Comparison of ENCODE assay signal across 1 cellular context in the genomic region with DNA sequence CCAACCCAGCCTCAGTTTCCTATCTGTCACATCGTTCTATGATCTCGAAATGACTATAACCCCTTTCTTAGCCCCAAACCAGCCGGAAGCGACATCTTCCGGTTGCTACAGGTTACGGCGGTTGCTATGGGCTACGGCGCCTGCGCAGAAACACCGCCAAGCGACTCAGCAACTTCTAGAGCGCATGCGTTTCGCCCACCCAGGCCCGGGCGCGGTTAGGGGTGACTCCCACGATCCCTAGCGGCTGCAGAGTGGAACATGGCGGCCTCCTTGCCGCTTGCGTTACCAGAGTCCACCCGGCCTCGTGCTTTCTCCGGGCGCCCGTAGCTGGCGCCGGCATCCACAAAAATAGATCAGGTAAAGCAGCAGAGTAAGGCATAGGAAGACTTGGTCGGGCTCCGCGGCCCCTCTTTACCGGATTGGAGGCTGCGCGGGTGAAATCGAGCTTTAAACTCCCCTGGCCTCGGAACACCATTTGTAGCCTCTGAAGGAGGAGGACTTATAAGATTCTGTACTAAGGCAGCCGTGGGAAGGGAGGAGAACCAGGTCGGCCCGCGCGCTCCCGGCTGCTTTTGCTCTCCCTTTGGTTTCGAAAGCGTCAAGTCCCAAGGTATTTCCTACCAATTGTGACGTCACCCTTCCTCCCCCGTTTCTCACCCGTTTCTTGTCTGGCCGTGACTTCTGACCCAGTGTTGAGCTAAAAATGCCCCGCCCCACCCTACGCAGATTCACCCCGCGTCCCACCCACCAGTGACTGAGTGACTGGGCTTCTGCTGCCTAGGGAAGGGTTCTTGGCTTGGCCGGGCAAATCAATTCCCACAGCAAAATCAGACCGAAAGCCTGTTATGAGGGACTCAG.
TF ChIP-seq lines count a peak whose summit lies in the region.

No MANE protein-coding gene starts in this region.

TF ChIP-seq in K562, 482 proteins besides CTCF, POLR2A, EP300 and RAD21 (continued from another document and continues in another):
- no peak for TF ChIP-seq POU5F1 (IDR thresholded peaks at IDR 0.05; ENCODE audit: borderline replicate concordance, low read depth, low read length, partially characterized antibody)
- TF ChIP-seq SETDB1 (IDR thresholded peaks at IDR 0.05; ENCODE audit: low read length) = no peak
- TF ChIP-seq TAL1 (IDR thresholded peaks at IDR 0.05) = no peak
- TF ChIP-seq MAFG (tag; conservative IDR thresholded peaks at IDR 0.05) = no peak
- no peak for TF ChIP-seq COPS2 (conservative IDR thresholded peaks at IDR 0.05)
- TF ChIP-seq ZNF282 (CRISPR knock-in tag; IDR thresholded peaks at IDR 0.05) = no peak
- TF ChIP-seq ZNF41 (CRISPR knock-in tag; conservative IDR thresholded peaks at IDR 0.05) = no peak
- TF ChIP-seq, protein P1, sequence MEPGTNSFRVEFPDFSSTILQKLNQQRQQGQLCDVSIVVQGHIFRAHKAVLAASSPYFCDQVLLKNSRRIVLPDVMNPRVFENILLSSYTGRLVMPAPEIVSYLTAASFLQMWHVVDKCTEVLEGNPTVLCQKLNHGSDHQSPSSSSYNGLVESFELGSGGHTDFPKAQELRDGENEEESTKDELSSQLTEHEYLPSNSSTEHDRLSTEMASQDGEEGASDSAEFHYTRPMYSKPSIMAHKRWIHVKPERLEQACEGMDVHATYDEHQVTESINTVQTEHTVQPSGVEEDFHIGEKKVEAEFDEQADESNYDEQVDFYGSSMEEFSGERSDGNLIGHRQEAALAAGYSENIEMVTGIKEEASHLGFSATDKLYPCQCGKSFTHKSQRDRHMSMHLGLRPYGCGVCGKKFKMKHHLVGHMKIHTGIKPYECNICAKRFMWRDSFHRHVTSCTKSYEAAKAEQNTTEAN (CRISPR knock-in tag; IDR thresholded peaks at IDR 0.05) = peak; percentile 90
- TF ChIP-seq BHLHE40 (IDR thresholded peaks at IDR 0.05; ENCODE audit: low read length) = peak; percentile 25; the same call in 1 of the 2 replicates
- TF ChIP-seq NFYB (IDR thresholded peaks at IDR 0.05; ENCODE audit: extremely low read depth, insufficient read length) = no peak
- TF ChIP-seq SMAD2 (IDR thresholded peaks at IDR 0.05; ENCODE audit: low read depth, low read length) = no peak
- TF ChIP-seq, protein P2, sequence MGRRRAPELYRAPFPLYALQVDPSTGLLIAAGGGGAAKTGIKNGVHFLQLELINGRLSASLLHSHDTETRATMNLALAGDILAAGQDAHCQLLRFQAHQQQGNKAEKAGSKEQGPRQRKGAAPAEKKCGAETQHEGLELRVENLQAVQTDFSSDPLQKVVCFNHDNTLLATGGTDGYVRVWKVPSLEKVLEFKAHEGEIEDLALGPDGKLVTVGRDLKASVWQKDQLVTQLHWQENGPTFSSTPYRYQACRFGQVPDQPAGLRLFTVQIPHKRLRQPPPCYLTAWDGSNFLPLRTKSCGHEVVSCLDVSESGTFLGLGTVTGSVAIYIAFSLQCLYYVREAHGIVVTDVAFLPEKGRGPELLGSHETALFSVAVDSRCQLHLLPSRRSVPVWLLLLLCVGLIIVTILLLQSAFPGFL (CRISPR knock-in tag; IDR thresholded peaks at IDR 0.05) = no peak
- TF ChIP-seq PTBP1 (IDR thresholded peaks at IDR 0.05; ENCODE audit: low read depth, low read length) = no peak
- peak; percentile 81 for TF ChIP-seq POLR2H (tag; IDR thresholded peaks at IDR 0.05; ENCODE audit: low read depth)
- TF ChIP-seq ZNF589 (CRISPR knock-in tag; IDR thresholded peaks at IDR 0.05; ENCODE audit: low read depth) = 0 out of 2 replicates have a peak, but pooled peaks have one; percentile 58
- peak; percentile 83 for TF ChIP-seq TAF1 (IDR thresholded peaks at IDR 0.05; ENCODE audit: control insufficient read depth, extremely low read depth, insufficient read depth, low read length, severe bottlenecking)
- TF ChIP-seq, protein P3, sequence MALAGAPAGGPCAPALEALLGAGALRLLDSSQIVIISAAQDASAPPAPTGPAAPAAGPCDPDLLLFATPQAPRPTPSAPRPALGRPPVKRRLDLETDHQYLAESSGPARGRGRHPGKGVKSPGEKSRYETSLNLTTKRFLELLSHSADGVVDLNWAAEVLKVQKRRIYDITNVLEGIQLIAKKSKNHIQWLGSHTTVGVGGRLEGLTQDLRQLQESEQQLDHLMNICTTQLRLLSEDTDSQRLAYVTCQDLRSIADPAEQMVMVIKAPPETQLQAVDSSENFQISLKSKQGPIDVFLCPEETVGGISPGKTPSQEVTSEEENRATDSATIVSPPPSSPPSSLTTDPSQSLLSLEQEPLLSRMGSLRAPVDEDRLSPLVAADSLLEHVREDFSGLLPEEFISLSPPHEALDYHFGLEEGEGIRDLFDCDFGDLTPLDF (CRISPR knock-in tag; IDR thresholded peaks at IDR 0.05) = peak; percentile 65
- no peak for TF ChIP-seq ZKSCAN1 (IDR thresholded peaks at IDR 0.05; ENCODE audit: low read depth, low read length)
- TF ChIP-seq MEF2A (IDR thresholded peaks at IDR 0.05; ENCODE audit: control insufficient read depth, low read depth, low read length) = no peak
- peak in 1 of 2 experiments; percentile 18; a peak in 1 of 4 replicates for TF ChIP-seq TEAD1 (CRISPR knock-in tag; IDR thresholded peaks at IDR 0.05)
- TF ChIP-seq, protein P4, sequence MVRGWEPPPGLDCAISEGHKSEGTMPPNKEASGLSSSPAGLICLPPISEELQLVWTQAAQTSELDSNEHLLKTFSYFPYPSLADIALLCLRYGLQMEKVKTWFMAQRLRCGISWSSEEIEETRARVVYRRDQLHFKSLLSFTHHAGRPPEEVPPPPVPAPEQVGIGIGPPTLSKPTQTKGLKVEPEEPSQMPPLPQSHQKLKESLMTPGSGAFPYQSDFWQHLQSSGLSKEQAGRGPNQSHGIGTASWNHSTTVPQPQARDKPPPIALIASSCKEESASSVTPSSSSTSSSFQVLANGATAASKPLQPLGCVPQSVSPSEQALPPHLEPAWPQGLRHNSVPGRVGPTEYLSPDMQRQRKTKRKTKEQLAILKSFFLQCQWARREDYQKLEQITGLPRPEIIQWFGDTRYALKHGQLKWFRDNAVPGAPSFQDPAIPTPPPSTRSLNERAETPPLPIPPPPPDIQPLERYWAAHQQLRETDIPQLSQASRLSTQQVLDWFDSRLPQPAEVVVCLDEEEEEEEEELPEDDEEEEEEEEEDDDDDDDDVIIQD (CRISPR knock-in tag; IDR thresholded peaks at IDR 0.05) = no peak
- TF ChIP-seq SP1 (CRISPR knock-in tag; IDR thresholded peaks at IDR 0.05) = peak; percentile 50
- TF ChIP-seq SIX5 (IDR thresholded peaks at IDR 0.05; ENCODE audit: borderline replicate concordance in 1 of 2, insufficient read depth in 1 of 2, low read depth in 1 of 2, low read length in 2 of 2) = no peak
- TF ChIP-seq, protein P5, sequence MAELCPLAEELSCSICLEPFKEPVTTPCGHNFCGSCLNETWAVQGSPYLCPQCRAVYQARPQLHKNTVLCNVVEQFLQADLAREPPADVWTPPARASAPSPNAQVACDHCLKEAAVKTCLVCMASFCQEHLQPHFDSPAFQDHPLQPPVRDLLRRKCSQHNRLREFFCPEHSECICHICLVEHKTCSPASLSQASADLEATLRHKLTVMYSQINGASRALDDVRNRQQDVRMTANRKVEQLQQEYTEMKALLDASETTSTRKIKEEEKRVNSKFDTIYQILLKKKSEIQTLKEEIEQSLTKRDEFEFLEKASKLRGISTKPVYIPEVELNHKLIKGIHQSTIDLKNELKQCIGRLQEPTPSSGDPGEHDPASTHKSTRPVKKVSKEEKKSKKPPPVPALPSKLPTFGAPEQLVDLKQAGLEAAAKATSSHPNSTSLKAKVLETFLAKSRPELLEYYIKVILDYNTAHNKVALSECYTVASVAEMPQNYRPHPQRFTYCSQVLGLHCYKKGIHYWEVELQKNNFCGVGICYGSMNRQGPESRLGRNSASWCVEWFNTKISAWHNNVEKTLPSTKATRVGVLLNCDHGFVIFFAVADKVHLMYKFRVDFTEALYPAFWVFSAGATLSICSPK (IDR thresholded peaks at IDR 0.05; ENCODE audit: borderline replicate concordance) = no peak
- TF ChIP-seq CHCHD3 (CRISPR knock-in tag; IDR thresholded peaks at IDR 0.05) = no peak
- TF ChIP-seq KLF10 (CRISPR knock-in tag; IDR thresholded peaks at IDR 0.05) = no peak
- TF ChIP-seq SLC30A9 (CRISPR knock-in tag; IDR thresholded peaks at IDR 0.05) = no peak
- TF ChIP-seq ZFP36 (IDR thresholded peaks at IDR 0.05; ENCODE audit: low read depth, low read length, partially characterized antibody) = no peak
- TF ChIP-seq, protein P6, sequence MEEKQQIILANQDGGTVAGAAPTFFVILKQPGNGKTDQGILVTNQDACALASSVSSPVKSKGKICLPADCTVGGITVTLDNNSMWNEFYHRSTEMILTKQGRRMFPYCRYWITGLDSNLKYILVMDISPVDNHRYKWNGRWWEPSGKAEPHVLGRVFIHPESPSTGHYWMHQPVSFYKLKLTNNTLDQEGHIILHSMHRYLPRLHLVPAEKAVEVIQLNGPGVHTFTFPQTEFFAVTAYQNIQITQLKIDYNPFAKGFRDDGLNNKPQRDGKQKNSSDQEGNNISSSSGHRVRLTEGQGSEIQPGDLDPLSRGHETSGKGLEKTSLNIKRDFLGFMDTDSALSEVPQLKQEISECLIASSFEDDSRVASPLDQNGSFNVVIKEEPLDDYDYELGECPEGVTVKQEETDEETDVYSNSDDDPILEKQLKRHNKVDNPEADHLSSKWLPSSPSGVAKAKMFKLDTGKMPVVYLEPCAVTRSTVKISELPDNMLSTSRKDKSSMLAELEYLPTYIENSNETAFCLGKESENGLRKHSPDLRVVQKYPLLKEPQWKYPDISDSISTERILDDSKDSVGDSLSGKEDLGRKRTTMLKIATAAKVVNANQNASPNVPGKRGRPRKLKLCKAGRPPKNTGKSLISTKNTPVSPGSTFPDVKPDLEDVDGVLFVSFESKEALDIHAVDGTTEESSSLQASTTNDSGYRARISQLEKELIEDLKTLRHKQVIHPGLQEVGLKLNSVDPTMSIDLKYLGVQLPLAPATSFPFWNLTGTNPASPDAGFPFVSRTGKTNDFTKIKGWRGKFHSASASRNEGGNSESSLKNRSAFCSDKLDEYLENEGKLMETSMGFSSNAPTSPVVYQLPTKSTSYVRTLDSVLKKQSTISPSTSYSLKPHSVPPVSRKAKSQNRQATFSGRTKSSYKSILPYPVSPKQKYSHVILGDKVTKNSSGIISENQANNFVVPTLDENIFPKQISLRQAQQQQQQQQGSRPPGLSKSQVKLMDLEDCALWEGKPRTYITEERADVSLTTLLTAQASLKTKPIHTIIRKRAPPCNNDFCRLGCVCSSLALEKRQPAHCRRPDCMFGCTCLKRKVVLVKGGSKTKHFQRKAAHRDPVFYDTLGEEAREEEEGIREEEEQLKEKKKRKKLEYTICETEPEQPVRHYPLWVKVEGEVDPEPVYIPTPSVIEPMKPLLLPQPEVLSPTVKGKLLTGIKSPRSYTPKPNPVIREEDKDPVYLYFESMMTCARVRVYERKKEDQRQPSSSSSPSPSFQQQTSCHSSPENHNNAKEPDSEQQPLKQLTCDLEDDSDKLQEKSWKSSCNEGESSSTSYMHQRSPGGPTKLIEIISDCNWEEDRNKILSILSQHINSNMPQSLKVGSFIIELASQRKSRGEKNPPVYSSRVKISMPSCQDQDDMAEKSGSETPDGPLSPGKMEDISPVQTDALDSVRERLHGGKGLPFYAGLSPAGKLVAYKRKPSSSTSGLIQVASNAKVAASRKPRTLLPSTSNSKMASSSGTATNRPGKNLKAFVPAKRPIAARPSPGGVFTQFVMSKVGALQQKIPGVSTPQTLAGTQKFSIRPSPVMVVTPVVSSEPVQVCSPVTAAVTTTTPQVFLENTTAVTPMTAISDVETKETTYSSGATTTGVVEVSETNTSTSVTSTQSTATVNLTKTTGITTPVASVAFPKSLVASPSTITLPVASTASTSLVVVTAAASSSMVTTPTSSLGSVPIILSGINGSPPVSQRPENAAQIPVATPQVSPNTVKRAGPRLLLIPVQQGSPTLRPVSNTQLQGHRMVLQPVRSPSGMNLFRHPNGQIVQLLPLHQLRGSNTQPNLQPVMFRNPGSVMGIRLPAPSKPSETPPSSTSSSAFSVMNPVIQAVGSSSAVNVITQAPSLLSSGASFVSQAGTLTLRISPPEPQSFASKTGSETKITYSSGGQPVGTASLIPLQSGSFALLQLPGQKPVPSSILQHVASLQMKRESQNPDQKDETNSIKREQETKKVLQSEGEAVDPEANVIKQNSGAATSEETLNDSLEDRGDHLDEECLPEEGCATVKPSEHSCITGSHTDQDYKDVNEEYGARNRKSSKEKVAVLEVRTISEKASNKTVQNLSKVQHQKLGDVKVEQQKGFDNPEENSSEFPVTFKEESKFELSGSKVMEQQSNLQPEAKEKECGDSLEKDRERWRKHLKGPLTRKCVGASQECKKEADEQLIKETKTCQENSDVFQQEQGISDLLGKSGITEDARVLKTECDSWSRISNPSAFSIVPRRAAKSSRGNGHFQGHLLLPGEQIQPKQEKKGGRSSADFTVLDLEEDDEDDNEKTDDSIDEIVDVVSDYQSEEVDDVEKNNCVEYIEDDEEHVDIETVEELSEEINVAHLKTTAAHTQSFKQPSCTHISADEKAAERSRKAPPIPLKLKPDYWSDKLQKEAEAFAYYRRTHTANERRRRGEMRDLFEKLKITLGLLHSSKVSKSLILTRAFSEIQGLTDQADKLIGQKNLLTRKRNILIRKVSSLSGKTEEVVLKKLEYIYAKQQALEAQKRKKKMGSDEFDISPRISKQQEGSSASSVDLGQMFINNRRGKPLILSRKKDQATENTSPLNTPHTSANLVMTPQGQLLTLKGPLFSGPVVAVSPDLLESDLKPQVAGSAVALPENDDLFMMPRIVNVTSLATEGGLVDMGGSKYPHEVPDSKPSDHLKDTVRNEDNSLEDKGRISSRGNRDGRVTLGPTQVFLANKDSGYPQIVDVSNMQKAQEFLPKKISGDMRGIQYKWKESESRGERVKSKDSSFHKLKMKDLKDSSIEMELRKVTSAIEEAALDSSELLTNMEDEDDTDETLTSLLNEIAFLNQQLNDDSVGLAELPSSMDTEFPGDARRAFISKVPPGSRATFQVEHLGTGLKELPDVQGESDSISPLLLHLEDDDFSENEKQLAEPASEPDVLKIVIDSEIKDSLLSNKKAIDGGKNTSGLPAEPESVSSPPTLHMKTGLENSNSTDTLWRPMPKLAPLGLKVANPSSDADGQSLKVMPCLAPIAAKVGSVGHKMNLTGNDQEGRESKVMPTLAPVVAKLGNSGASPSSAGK (IDR thresholded peaks at IDR 0.05) = peak; percentile 42
- peak; percentile 93 to 94 for TF ChIP-seq NRF1 (conservative IDR thresholded peaks at IDR 0.05 in 1 of 2, IDR thresholded peaks at IDR 0.05 in 1 of 2)
- TF ChIP-seq SMAD1 (IDR thresholded peaks at IDR 0.05; ENCODE audit: low read depth, low read length, partially characterized antibody) = no peak
- TF ChIP-seq, protein P7, sequence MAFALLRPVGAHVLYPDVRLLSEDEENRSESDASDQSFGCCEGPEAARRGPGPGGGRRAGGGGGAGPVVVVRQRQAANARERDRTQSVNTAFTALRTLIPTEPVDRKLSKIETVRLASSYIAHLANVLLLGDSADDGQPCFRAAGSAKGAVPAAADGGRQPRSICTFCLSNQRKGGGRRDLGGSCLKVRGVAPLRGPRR (CRISPR knock-in tag; IDR thresholded peaks at IDR 0.05) = no peak
- TF ChIP-seq, protein P8, sequence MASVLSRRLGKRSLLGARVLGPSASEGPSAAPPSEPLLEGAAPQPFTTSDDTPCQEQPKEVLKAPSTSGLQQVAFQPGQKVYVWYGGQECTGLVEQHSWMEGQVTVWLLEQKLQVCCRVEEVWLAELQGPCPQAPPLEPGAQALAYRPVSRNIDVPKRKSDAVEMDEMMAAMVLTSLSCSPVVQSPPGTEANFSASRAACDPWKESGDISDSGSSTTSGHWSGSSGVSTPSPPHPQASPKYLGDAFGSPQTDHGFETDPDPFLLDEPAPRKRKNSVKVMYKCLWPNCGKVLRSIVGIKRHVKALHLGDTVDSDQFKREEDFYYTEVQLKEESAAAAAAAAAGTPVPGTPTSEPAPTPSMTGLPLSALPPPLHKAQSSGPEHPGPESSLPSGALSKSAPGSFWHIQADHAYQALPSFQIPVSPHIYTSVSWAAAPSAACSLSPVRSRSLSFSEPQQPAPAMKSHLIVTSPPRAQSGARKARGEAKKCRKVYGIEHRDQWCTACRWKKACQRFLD (CRISPR knock-in tag; IDR thresholded peaks at IDR 0.05) = no peak
- no peak for TF ChIP-seq TEAD4 (IDR thresholded peaks at IDR 0.05; ENCODE audit: low read length)
- no peak for TF ChIP-seq TEAD4 (CRISPR knock-in tag; IDR thresholded peaks at IDR 0.05; ENCODE audit: borderline replicate concordance)
- peak; percentile 94 for TF ChIP-seq ZFX (CRISPR knock-in tag; IDR thresholded peaks at IDR 0.05)
- TF ChIP-seq ATF1 (CRISPR knock-in tag; IDR thresholded peaks at IDR 0.05) = peak; percentile 60
- peak; percentile 96 for TF ChIP-seq ATF1 (tag; IDR thresholded peaks at IDR 0.05)
